In the genomic region with DNA sequence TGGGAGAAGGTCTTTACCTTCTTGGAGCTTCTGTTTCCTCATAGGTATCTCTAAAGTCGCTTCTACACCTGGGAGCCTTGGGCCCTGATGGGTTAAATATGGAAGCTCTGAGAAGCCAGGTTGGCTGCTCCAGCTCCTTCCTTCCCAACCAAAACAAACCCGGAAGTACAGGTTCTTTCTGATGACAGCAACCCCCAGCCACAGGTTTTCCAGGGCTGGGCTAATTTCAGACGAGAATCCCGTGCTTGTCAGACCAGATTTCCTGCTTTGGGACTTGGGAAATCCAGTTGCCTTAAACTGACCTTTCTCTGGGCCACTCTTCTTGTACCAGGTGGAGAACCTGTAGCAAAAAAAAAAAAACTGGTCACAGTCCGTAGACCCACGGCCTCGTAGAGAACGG, we compare ENCODE assay signal across 1 cellular context.
TF ChIP-seq lines count a peak whose summit lies in the region.

No MANE protein-coding gene starts in this region.

TF ChIP-seq in WTC11, 78 proteins besides CTCF, POLR2A, EP300 and RAD21 (continued from another document):
- TF ChIP-seq, protein P1, sequence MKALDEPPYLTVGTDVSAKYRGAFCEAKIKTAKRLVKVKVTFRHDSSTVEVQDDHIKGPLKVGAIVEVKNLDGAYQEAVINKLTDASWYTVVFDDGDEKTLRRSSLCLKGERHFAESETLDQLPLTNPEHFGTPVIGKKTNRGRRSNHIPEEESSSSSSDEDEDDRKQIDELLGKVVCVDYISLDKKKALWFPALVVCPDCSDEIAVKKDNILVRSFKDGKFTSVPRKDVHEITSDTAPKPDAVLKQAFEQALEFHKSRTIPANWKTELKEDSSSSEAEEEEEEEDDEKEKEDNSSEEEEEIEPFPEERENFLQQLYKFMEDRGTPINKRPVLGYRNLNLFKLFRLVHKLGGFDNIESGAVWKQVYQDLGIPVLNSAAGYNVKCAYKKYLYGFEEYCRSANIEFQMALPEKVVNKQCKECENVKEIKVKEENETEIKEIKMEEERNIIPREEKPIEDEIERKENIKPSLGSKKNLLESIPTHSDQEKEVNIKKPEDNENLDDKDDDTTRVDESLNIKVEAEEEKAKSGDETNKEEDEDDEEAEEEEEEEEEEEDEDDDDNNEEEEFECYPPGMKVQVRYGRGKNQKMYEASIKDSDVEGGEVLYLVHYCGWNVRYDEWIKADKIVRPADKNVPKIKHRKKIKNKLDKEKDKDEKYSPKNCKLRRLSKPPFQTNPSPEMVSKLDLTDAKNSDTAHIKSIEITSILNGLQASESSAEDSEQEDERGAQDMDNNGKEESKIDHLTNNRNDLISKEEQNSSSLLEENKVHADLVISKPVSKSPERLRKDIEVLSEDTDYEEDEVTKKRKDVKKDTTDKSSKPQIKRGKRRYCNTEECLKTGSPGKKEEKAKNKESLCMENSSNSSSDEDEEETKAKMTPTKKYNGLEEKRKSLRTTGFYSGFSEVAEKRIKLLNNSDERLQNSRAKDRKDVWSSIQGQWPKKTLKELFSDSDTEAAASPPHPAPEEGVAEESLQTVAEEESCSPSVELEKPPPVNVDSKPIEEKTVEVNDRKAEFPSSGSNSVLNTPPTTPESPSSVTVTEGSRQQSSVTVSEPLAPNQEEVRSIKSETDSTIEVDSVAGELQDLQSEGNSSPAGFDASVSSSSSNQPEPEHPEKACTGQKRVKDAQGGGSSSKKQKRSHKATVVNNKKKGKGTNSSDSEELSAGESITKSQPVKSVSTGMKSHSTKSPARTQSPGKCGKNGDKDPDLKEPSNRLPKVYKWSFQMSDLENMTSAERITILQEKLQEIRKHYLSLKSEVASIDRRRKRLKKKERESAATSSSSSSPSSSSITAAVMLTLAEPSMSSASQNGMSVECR (CRISPR knock-in tag; IDR thresholded peaks at IDR 0.05; ENCODE audit: borderline replicate concordance) = no peak
- TF ChIP-seq ZNF317 (CRISPR knock-in tag; IDR thresholded peaks at IDR 0.05; ENCODE audit: borderline replicate concordance, low read depth) (no peak), GTF2I (CRISPR knock-in tag; conservative IDR thresholded peaks at IDR 0.05) (no peak), HMGA2 (CRISPR knock-in tag; IDR thresholded peaks at IDR 0.05) (no peak), TCF7 (CRISPR knock-in tag; IDR thresholded peaks at IDR 0.05; ENCODE audit: low read depth) (no peak), ZBTB21 (CRISPR knock-in tag; IDR thresholded peaks at IDR 0.05; ENCODE audit: borderline replicate concordance) (no peak), ZNF138 (CRISPR knock-in tag; conservative IDR thresholded peaks at IDR 0.05) (no peak), SP1 (CRISPR knock-in tag; conservative IDR thresholded peaks at IDR 0.05) (no peak), NR2C2 (CRISPR knock-in tag; IDR thresholded peaks at IDR 0.05) (no peak)
- TF ChIP-seq, protein P2, sequence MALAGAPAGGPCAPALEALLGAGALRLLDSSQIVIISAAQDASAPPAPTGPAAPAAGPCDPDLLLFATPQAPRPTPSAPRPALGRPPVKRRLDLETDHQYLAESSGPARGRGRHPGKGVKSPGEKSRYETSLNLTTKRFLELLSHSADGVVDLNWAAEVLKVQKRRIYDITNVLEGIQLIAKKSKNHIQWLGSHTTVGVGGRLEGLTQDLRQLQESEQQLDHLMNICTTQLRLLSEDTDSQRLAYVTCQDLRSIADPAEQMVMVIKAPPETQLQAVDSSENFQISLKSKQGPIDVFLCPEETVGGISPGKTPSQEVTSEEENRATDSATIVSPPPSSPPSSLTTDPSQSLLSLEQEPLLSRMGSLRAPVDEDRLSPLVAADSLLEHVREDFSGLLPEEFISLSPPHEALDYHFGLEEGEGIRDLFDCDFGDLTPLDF (CRISPR knock-in tag; IDR thresholded peaks at IDR 0.05) = no peak
- TF ChIP-seq, protein P3, sequence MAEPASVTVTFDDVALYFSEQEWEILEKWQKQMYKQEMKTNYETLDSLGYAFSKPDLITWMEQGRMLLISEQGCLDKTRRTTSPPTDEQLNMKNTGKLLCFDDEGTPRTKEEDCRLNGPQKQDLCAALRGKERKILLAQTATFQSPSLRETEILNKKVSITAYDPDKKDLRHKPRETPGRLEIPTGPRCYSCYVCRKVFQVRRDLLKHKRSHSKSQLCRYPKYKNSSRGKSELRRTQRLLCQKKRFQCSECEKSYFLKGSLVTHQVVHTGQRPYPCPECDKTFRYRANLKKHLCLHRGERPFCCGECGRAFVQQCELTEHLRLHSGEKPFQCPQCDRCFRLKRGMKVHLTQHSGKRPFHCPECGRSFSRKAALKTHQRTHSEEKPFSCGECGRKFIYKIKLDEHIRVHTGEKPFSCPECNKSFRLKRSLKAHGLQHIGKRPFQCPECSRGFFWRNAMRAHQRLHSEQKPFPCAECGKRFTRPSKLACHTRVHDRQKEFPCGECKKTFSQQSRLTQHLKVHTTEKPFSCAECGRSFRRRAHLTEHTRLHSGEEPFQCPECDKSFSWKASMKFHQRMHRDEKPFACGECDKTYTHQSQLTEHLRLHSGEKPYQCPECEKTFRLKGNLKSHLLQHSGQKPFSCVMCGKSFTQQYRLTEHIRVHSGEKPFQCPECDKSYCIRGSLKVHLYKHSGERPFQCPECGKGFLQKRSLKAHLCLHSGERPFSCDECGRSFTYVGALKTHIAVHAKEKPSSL (CRISPR knock-in tag; conservative IDR thresholded peaks at IDR 0.05) = no peak
- TF ChIP-seq, protein P4, sequence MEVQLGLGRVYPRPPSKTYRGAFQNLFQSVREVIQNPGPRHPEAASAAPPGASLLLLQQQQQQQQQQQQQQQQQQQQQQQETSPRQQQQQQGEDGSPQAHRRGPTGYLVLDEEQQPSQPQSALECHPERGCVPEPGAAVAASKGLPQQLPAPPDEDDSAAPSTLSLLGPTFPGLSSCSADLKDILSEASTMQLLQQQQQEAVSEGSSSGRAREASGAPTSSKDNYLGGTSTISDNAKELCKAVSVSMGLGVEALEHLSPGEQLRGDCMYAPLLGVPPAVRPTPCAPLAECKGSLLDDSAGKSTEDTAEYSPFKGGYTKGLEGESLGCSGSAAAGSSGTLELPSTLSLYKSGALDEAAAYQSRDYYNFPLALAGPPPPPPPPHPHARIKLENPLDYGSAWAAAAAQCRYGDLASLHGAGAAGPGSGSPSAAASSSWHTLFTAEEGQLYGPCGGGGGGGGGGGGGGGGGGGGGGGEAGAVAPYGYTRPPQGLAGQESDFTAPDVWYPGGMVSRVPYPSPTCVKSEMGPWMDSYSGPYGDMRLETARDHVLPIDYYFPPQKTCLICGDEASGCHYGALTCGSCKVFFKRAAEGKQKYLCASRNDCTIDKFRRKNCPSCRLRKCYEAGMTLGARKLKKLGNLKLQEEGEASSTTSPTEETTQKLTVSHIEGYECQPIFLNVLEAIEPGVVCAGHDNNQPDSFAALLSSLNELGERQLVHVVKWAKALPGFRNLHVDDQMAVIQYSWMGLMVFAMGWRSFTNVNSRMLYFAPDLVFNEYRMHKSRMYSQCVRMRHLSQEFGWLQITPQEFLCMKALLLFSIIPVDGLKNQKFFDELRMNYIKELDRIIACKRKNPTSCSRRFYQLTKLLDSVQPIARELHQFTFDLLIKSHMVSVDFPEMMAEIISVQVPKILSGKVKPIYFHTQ (CRISPR knock-in tag; IDR thresholded peaks at IDR 0.05) = no peak
TF ChIP-seq in WTC11: peak in this region for 0.
